ENCODE assay signal across 8 cellular contexts in the genomic region with DNA sequence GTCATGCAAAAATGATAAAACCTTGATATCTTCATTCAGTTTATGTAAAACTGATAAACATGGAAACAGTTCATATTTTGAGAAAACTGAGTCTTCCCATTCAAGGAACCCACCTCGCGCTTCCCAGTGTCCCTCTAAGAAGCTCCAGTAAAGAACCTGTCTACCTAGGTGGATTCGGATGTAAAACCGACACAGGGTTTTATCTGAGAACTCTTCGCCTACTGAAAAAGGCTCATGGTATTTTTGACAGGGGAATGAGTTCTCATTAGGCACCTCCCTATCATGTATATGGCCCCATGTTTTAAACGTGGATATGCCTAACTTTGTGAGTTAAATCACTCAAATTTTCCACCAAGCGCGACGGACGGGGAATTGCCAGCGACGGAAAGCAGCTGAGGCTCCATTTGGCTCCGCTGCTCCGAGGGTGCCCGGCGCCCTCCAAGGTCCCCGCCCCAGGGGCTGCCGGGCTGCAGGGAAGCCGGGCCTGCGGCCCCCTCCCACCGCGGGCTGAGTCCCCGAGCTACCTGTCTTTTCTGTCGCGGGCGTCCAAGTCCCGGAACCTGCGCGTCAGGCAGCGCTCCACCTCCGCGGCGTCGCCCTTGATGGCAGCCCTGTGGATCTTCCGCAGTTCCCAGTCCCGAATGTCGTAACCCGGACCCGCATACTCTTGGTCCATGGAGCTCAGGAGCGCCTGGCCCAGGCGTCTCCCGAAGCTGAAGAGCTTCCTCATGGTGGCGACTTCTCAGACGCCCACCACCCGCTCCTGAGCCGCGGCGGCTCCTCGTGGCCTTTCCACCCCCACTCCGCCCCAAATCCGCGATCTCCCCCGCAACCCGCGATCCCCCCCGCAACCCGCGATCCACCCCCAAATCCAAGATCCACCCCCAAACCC. TPM values are rescaled to one million over a fixed set of nuclear protein-coding genes. Genes with fewer than 3 reads are reported as not detected.
DNase-seq lines count a peak whose midpoint lies in the region; ATAC-seq and TF ChIP-seq lines count a peak whose summit lies in the region.

No MANE protein-coding gene starts in this region.

- TF ChIP-seq POLR2A in HCT116 (IDR thresholded peaks at IDR 0.05; ENCODE audit: borderline replicate concordance, extremely low read depth, insufficient read depth, insufficient read length): no peak

- peaks cover 52% of the 10 kb centered on the region for H3K27me3 Mint-ChIP-seq in T-helper 1 cell treated with Interleukin-12 subunit alpha and Interleukin-12 subunit beta and Interleukin-4 antibody, amounts not matched to agents 30 μg/mL and 1 μg/mL, for 36 hours (ENCODE audit: low read depth)
- peaks cover 50% of the 10 kb centered on the region for H3K27me3 Mint-ChIP-seq in stimulated activated memory B cell treated with anti-CD40 and anti-IgM and Interleukin-4, amounts not matched to agents 10 μg/mL and 1 μg/mL and 100 μg/mL, for 72 hours

- H3K9me3 Mint-ChIP-seq in T-helper 1 cell treated with Interleukin-12 subunit alpha and Interleukin-12 subunit beta and Interleukin-4 antibody, amounts not matched to agents 30 μg/mL and 1 μg/mL, for 36 hours: peaks cover 9% of the 10 kb centered on the region
- peaks cover 2% of the 10 kb centered on the region for H3K9me3 Mint-ChIP-seq in stimulated activated memory B cell treated with anti-CD40 and anti-IgM and Interleukin-4, amounts not matched to agents 10 μg/mL and 1 μg/mL and 100 μg/mL, for 72 hours

- peak overlapping the region; percentile 74 to 82 for H3K4me3 ChIP-seq in HCT116 (replicated peaks in 1 of 2; ENCODE audit: low read depth in 1 of 2, low read length in 2 of 2)
- H3K4me3 ChIP-seq in lung: peak overlapping the region; percentile 9

- H3K36me3 ChIP-seq in HCT116 (ENCODE audit: control insufficient read depth in 1 of 2, insufficient read depth in 2 of 2, low read length in 2 of 2): no peaks in the 10 kb centered on the region
- H3K36me3 ChIP-seq in lung (ENCODE audit: control insufficient read depth in 2 of 2, insufficient read depth in 2 of 2, low read length in 2 of 2): no peaks in the 10 kb centered on the region

- DNase-seq in HCT116 (ENCODE audit: low read depth, low spot score): no peak
- DNase-seq in cerebellar cortex (ENCODE audit: low spot score): peak; percentile 4
- no peak for DNase-seq in lung (ENCODE audit: low spot score)
- DNase-seq in SKM-1 (lab: John Stamatoyannopoulos, UW; ENCODE audit: unreplicated experiment): no peak

- H3K9me2 ChIP-seq in HCT116 (ENCODE audit: insufficient read depth): no peaks in the 10 kb centered on the region

- intact Hi-C loops in HCT116 (cut with micrococcal nuclease): loop anchor here (5.0 kb wide), 1 partner anchor 52 kb away; no protein-coding TSS in a partner anchor

- peak overlapping the region; percentile 3 for H2AFZ ChIP-seq in HCT116 (ENCODE audit: low read depth, low read length, poor library complexity, severe bottlenecking)

- TSS peak; percentile 56 for BruUV-seq in HCT116 (replicated peaks; lab: Mats Ljungman, UMichigan)

- peak overlapping the region; percentile 75 for H3K27ac Mint-ChIP-seq in T-helper 1 cell treated with Interleukin-12 subunit alpha and Interleukin-12 subunit beta and Interleukin-4 antibody, amounts not matched to agents 30 μg/mL and 1 μg/mL, for 36 hours
- H3K27ac Mint-ChIP-seq in stimulated activated memory B cell treated with anti-CD40 and anti-IgM and Interleukin-4, amounts not matched to agents 10 μg/mL and 1 μg/mL and 100 μg/mL, for 72 hours: no peak overlapping the region

- peak; percentile 45 for ATAC-seq in HCT116
- peak; percentile 19 for ATAC-seq in lung (ENCODE audit: insufficient read depth, low FRiP score)
- no peak for ATAC-seq in stimulated activated memory B cell treated with anti-CD40 and anti-IgM and Interleukin-4, amounts not matched to agents 10 μg/mL and 1 μg/mL and 100 μg/mL, for 72 hours
- no peak for ATAC-seq in HG02840 (IDR thresholded peaks at IDR 0.05; ENCODE audit: low FRiP score, unreplicated experiment)
- ATAC-seq in GM18520 (IDR thresholded peaks at IDR 0.05; ENCODE audit: unreplicated experiment): no peak

- peak overlapping the region; percentile 92 for H3K4me2 ChIP-seq in HCT116 (ENCODE audit: low read length)

- peaks cover 14% of the 10 kb centered on the region; the same call in 1 of the 2 replicates for H3K79me2 ChIP-seq in HCT116 (ENCODE audit: insufficient read depth, low read length)

- TF ChIP-seq CTCF in HCT116 (IDR thresholded peaks at IDR 0.05 in 2 of 3, conservative IDR thresholded peaks at IDR 0.05 in 1 of 3; ENCODE audit: borderline replicate concordance in 1 of 3, insufficient read depth in 1 of 3, low read depth in 2 of 3, low read length in 2 of 3) (no peak), lung (IDR thresholded peaks at IDR 0.05; ENCODE audit: control extremely low read depth, extremely low read depth) (no peak)

- H3K27me3 ChIP-seq in HCT116 (ENCODE audit: insufficient read depth, low read length): no peaks in the 10 kb centered on the region
- peaks cover 4% of the 10 kb centered on the region for H3K27me3 ChIP-seq in lung (ENCODE audit: control insufficient read depth, insufficient read depth)

- no peaks in the 10 kb centered on the region for H4K20me1 ChIP-seq in HCT116 (ENCODE audit: insufficient read depth)

- CTCF ChIA-PET in HCT116 (lab: Charles Lee): interaction anchor here (0.8 to 1.6 kb wide), 2 partner anchors 22 to 53 kb away, joined by 4 to 19 read pairs; no protein-coding TSS in a partner anchor

- H3K4me1 ChIP-seq in HCT116 (ENCODE audit: control insufficient read depth in 1 of 2, insufficient read depth in 2 of 2, low read length in 2 of 2) (peaks cover 2 to 14% of the 10 kb centered on the region in 2 experiments; a peak in 2 of 4 replicates), lung (ENCODE audit: control insufficient read depth in 2 of 2, insufficient read depth in 2 of 2, low read length in 2 of 2) (peaks cover 0 to 14% of the 10 kb centered on the region in 2 donors)

- peaks cover 2% of the 10 kb centered on the region for H3K36me3 Mint-ChIP-seq in T-helper 1 cell treated with Interleukin-12 subunit alpha and Interleukin-12 subunit beta and Interleukin-4 antibody, amounts not matched to agents 30 μg/mL and 1 μg/mL, for 36 hours (ENCODE audit: low read depth)
- no peaks in the 10 kb centered on the region for H3K36me3 Mint-ChIP-seq in stimulated activated memory B cell treated with anti-CD40 and anti-IgM and Interleukin-4, amounts not matched to agents 10 μg/mL and 1 μg/mL and 100 μg/mL, for 72 hours

- RAD21 ChIA-PET in HCT116 (lab: Charles Lee; ENCODE audit: low non-redundant PET in 1 of 2, low total read pairs in 2 of 2, uncharacterized antibody in 2 of 2, unreplicated experiment in 2 of 2): no interaction called here

- H3K9me3 ChIP-seq in HCT116 (ENCODE audit: control insufficient read depth in 1 of 2, insufficient read depth in 1 of 2, low read depth in 1 of 2, low read length in 2 of 2): no peaks in the 10 kb centered on the region
- peaks cover 0 to 3% of the 10 kb centered on the region in 2 donors for H3K9me3 ChIP-seq in lung (ENCODE audit: control insufficient read depth in 2 of 2, insufficient read depth in 1 of 2, low read length in 1 of 2)

- H3K9ac ChIP-seq in HCT116 (ENCODE audit: low read length): peak overlapping the region; percentile 79

- POLR2A ChIA-PET in HCT116 (lab: Charles Lee): interaction anchor here (0.8 to 1.4 kb wide), 2 partner anchors 27 to 492 kb away, joined by 3 to 4 read pairs; no protein-coding TSS in a partner anchor

- WGBS in lung, 2 donors: 3% methylated on average over 58 of the region's 58 CpGs

- peak overlapping the region; percentile 81 for H3K27ac ChIP-seq in HCT116 (ENCODE audit: low read depth, low read length)
- peak overlapping the region in 1 of 2 donors; percentile 15 for H3K27ac ChIP-seq in lung (ENCODE audit: low read depth in 1 of 2, low read length in 1 of 2)

- H3K4me3 Mint-ChIP-seq in T-helper 1 cell treated with Interleukin-12 subunit alpha and Interleukin-12 subunit beta and Interleukin-4 antibody, amounts not matched to agents 30 μg/mL and 1 μg/mL, for 36 hours: peak overlapping the region; percentile 92
- peak overlapping the region; percentile 83 for H3K4me3 Mint-ChIP-seq in stimulated activated memory B cell treated with anti-CD40 and anti-IgM and Interleukin-4, amounts not matched to agents 10 μg/mL and 1 μg/mL and 100 μg/mL, for 72 hours

- TF ChIP-seq RAD21 in HCT116 (IDR thresholded peaks at IDR 0.05; ENCODE audit: low read depth): no peak

- peaks cover 9% of the 10 kb centered on the region for H3K4me1 Mint-ChIP-seq in T-helper 1 cell treated with Interleukin-12 subunit alpha and Interleukin-12 subunit beta and Interleukin-4 antibody, amounts not matched to agents 30 μg/mL and 1 μg/mL, for 36 hours (ENCODE audit: low read depth)
- H3K4me1 Mint-ChIP-seq in stimulated activated memory B cell treated with anti-CD40 and anti-IgM and Interleukin-4, amounts not matched to agents 10 μg/mL and 1 μg/mL and 100 μg/mL, for 72 hours: peaks cover 22% of the 10 kb centered on the region

TF ChIP-seq in HCT116, 20 proteins besides CTCF, POLR2A, EP300 and RAD21:
- TF ChIP-seq TCF7L2 (IDR thresholded peaks at IDR 0.05; ENCODE audit: borderline replicate concordance, extremely low read depth, insufficient read depth, insufficient read length): peak; percentile 57
- no peak for TF ChIP-seq CEBPB (IDR thresholded peaks at IDR 0.05; ENCODE audit: low read depth)

RNA-seq across cellular contexts. Expression of gene ANKRD18A, which starts 0.6 kb away (rescaled TPM):
- 24.2 TPM for total RNA-seq in HCT116 (2021; ENCODE audit: unreplicated experiment)
- polyA plus RNA-seq in HCT116 (2012): 7.4 and 11.3 TPM in 2 replicates
- total RNA-seq in lung: 1 to 10 TPM; 2.7 to 6.7 TPM
- 1 to 10 TPM in 1 of 2 donors, under 1 TPM in 1; 0.35 to 4.4 TPM for polyA plus RNA-seq in lung

Comparison
In these comparisons a context has a peak if more than half of its experiments do, and no peak if none do; other contexts are left out.
1. ATAC-seq: peak in HCT116 (single experiment) and lung (single experiment); none in stimulated activated memory B cell treated with anti-CD40 and anti-IgM and Interleukin-4, amounts not matched to agents 10 μg/mL and 1 μg/mL and 100 μg/mL, for 72 hours (single experiment), HG02840 (single experiment) and GM18520 (single experiment).